18 cellular contexts compared by ENCODE assay signal in genomic region chr12:50590869-50591268, GRCh38.
DNase-seq lines count a peak whose midpoint lies in the region; ATAC-seq, FAIRE-seq and TF ChIP-seq lines count a peak whose summit lies in the region.
"Had no signal": no experiment of that assay in that cellular context is flagged by ENCODE, and none has a peak within 500 bp of the region (broad histone marks: within the 10 kb centered on the region; RNA-seq: fewer than 3 reads in every experiment).

No MANE protein-coding gene starts in this region.

- peaks cover 2% of the 10 kb centered on the region for H3K36me3 Mint-ChIP-seq in activated naive CD4-positive, alpha-beta T cell treated with anti-CD3 and anti-CD28 coated beads, Interleukin-2, amount 50 U/mL, for 24 hours

- in situ Hi-C loops in GM13977 (cut with MboI; ENCODE audit: low pct_unique_long_range_greater_than_20kb, low sequenced_read_pairs, unreplicated experiment) = no loop called here

- H3K4me3 ChIP-seq in RWPE2 (ENCODE audit: severe bottlenecking) = no peak overlapping the region
- no peak overlapping the region for H3K4me3 ChIP-seq in osteoblast (ENCODE audit: insufficient read depth, low read length)

- TF ChIP-seq CTCF in RWPE2 (IDR thresholded peaks at IDR 0.05; ENCODE audit: poor library complexity, severe bottlenecking) (no peak), osteoblast (IDR thresholded peaks at IDR 0.05; ENCODE audit: extremely low read depth, low read depth, low read length) (no peak), GM13977 (IDR thresholded peaks at IDR 0.05; ENCODE audit: extremely low read depth, insufficient read depth, missing control alignments) (no peak)

- H3K4me1 ChIP-seq in RWPE2 (ENCODE audit: insufficient read depth, poor library complexity, severe bottlenecking) = peaks cover 19% of the 10 kb centered on the region
- peaks cover 7% of the 10 kb centered on the region for H3K4me1 ChIP-seq in osteoblast (ENCODE audit: insufficient read depth, low read length)

- no peaks in the 10 kb centered on the region for H3K27me3 Mint-ChIP-seq in activated naive CD4-positive, alpha-beta T cell treated with anti-CD3 and anti-CD28 coated beads, Interleukin-2, amount 50 U/mL, for 24 hours

- no peak overlapping the region for H3K4me2 ChIP-seq in osteoblast (ENCODE audit: insufficient read depth, low read length)

- H3K9me3 Mint-ChIP-seq in activated naive CD4-positive, alpha-beta T cell treated with anti-CD3 and anti-CD28 coated beads, Interleukin-2, amount 50 U/mL, for 24 hours = no peaks in the 10 kb centered on the region

- no peak overlapping the region for H2AFZ ChIP-seq in osteoblast (ENCODE audit: low read length)

- no peaks in the 10 kb centered on the region for H3K36me3 ChIP-seq in RWPE2 (ENCODE audit: low read depth)
- H3K36me3 ChIP-seq in osteoblast (ENCODE audit: insufficient read depth, low read length) = no peaks in the 10 kb centered on the region

- H3K79me2 ChIP-seq in osteoblast (ENCODE audit: insufficient read depth, low read length) = peaks cover 29% of the 10 kb centered on the region

- ATAC-seq in RWPE2 (ENCODE audit: low read depth) (no peak), GM21447 (IDR thresholded peaks at IDR 0.05; ENCODE audit: unreplicated experiment) (no peak), GM21825 (IDR thresholded peaks at IDR 0.05; ENCODE audit: unreplicated experiment) (no peak)

- peak overlapping the region; percentile 35 for H3K27ac Mint-ChIP-seq in activated naive CD4-positive, alpha-beta T cell treated with anti-CD3 and anti-CD28 coated beads, Interleukin-2, amount 50 U/mL, for 24 hours

- peak overlapping the region; percentile 57 for H3K27ac ChIP-seq in RWPE2 (ENCODE audit: poor library complexity, severe bottlenecking)
- peak overlapping the region; percentile 92 for H3K27ac ChIP-seq in osteoblast (ENCODE audit: low read depth, low read length)

- DNase-seq in activated naive CD4-positive, alpha-beta T cell treated with Interleukin-2 at 50 U/mL for 16 hours = no peak
- no peak for DNase-seq in H54 (ENCODE audit: insufficient read length, low spot score)
- no peak for DNase-seq in RWPE2 (ENCODE audit: low spot score)
- DNase-seq in osteoblast (ENCODE audit: insufficient read length, low spot score, missing footprints) = no peak
- DNase-seq in GM13977 (ENCODE audit: low spot score) = no peak
- DNase-seq: KBM-7, MV-4-11, NCI-H1105 treated with DMSO at 0.1 percent for 48 hours, NCI-H2081, NCI-H2171 treated with DMSO at 0.1 percent for 48 hours, NCI-H524 treated with DMSO at 0.1 percent for 48 hours, NCI-H82, Right ventricle myocardium superior had no signal

- H4K20me1 ChIP-seq in osteoblast (ENCODE audit: insufficient read depth, low read length) = no peaks in the 10 kb centered on the region

- no peak overlapping the region for H3K4me3 Mint-ChIP-seq in activated naive CD4-positive, alpha-beta T cell treated with anti-CD3 and anti-CD28 coated beads, Interleukin-2, amount 50 U/mL, for 24 hours
- H3K4me3 Mint-ChIP-seq: CD14-positive monocyte had no signal

- peak; percentile 27 for FAIRE-seq in H54 (lab: Jason Lieb, UNC)
- FAIRE-seq: H1 had no signal

- peaks cover 65% of the 10 kb centered on the region for H3K4me1 Mint-ChIP-seq in activated naive CD4-positive, alpha-beta T cell treated with anti-CD3 and anti-CD28 coated beads, Interleukin-2, amount 50 U/mL, for 24 hours

- H3K9me3 ChIP-seq in RWPE2 (ENCODE audit: severe bottlenecking) (no peaks in the 10 kb centered on the region), osteoblast (ENCODE audit: low read depth, low read length) (no peaks in the 10 kb centered on the region)

- TF ChIP-seq POLR2A in H54 (IDR thresholded peaks at IDR 0.05; ENCODE audit: low read depth, low read length) = no peak

- H3K27me3 ChIP-seq in RWPE2 (ENCODE audit: insufficient read depth, poor library complexity, severe bottlenecking) (no peaks in the 10 kb centered on the region), osteoblast (ENCODE audit: insufficient read depth, low read length) (no peaks in the 10 kb centered on the region)
